9 cellular contexts compared by ENCODE assay signal in the genomic region with DNA sequence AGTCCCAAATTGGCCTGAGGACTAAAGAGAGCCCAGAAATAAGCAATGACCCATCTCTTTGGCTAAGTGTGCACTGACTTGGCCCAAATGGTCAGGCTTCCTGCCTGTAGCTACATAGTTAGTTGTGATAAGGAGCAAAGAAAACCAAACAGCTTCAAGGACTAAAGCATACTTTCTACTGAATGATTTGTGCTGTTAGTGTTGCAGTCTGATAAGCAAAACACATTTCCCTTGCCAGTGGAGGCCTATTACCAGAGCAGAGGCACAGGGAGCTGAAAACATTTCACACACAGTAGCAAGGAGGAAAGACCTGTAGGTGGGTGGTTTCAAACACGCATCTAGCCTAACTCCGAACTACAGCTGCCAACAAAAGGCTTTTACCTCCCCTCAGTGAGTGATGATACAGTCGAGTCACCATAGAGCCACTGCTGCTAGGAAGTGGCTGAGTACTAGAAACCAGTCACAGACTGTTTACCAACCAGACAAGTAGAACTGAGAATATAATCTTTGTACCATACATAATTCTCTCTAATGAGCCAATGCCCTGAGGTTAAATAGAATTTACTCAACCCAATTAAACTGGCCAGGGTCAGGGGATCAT.
DNase-seq lines count a peak whose midpoint lies in the region; ATAC-seq, FAIRE-seq and TF ChIP-seq lines count a peak whose summit lies in the region.
"Had no signal": no experiment of that assay in that cellular context is flagged by ENCODE, and none has a peak within 500 bp of the region (broad histone marks: within the 10 kb centered on the region; RNA-seq: fewer than 3 reads in every experiment).

No MANE protein-coding gene starts in this region.

- H3K9me1 ChIP-seq in K562 (ENCODE audit: control insufficient read depth, insufficient read depth, low read length) (no peaks in the 10 kb centered on the region), keratinocyte (ENCODE audit: control insufficient read depth, extremely low read depth, insufficient read depth, low read length) (no peaks in the 10 kb centered on the region)

- H3K27me3 ChIP-seq in K562 (ENCODE audit: control insufficient read depth in 2 of 2, insufficient read depth in 2 of 2, low read length in 2 of 2): no peaks in the 10 kb centered on the region
- H3K27me3 ChIP-seq in keratinocyte (ENCODE audit: control insufficient read depth, extremely low read depth, insufficient read depth, low read length): no peaks in the 10 kb centered on the region
- no peaks in the 10 kb centered on the region for H3K27me3 ChIP-seq in H7 (ENCODE audit: control insufficient read depth, insufficient read depth, low read length)

- no peaks in the 10 kb centered on the region for H4K20me1 ChIP-seq in K562 (replicated peaks; ENCODE audit: control insufficient read depth, insufficient read depth, low read length)
- H4K20me1 ChIP-seq in keratinocyte (ENCODE audit: control insufficient read depth, extremely low read depth, insufficient read depth, low read length): no peaks in the 10 kb centered on the region

- DNase-seq in HFFc6 (peak; percentile 40), K562 (ENCODE audit: extremely low read depth in 1 of 4, low spot score in 3 of 4) (peak; percentile 13 to 63 (median 40)), keratinocyte (ENCODE audit: low read depth, low spot score) (no peak), stromal cell of bone marrow (ENCODE audit: low read depth) (peak; percentile 47), H7 (no peak), germinal center (ENCODE audit: low spot score) (no peak), urothelium cell line (ENCODE audit: low spot score) (no peak)
- DNase-seq: NCI-H187 had no signal

- no peaks in the 10 kb centered on the region for H3K79me2 ChIP-seq in K562 (ENCODE audit: control insufficient read depth, insufficient read depth, low read length)
- H3K79me2 ChIP-seq in keratinocyte (ENCODE audit: control insufficient read depth, insufficient read depth, low read length): no peaks in the 10 kb centered on the region

- CTCF ChIA-PET in K562 (lab: Yijun Ruan, JAX; ENCODE audit: low intra/inter-chr PET ratio): no interaction called here

- FAIRE-seq in K562 (lab: Jason Lieb, UNC): peak; percentile 92
- FAIRE-seq in keratinocyte (lab: Jason Lieb, UNC): peak; percentile 74
- no peak for FAIRE-seq in urothelium cell line (lab: Jason Lieb, UNC)

- H3K9me3 ChIP-seq in K562 (replicated peaks; ENCODE audit: control insufficient read depth, insufficient read depth, low read depth, low read length): no peaks in the 10 kb centered on the region
- no peaks in the 10 kb centered on the region for H3K9me3 ChIP-seq in keratinocyte (ENCODE audit: control insufficient read depth, low read depth, low read length)

- H3K27ac Mint-ChIP-seq in HFFc6: peak overlapping the region; percentile 79

- no peaks in the 10 kb centered on the region for H3K36me3 Mint-ChIP-seq in HFFc6 (ENCODE audit: low read depth)

- ATAC-seq in K562 (peak; percentile 88), HG03469 (IDR thresholded peaks at IDR 0.05; ENCODE audit: unreplicated experiment) (no peak)

- TF ChIP-seq EP300 in K562 (IDR thresholded peaks at IDR 0.05; ENCODE audit: low read length): no peak; the same call in 1 of the 2 replicates

- BruUV-seq in K562 (replicated peaks; lab: Mats Ljungman, UMichigan): no TSS peak

- H3K27ac ChIP-seq in K562 (ENCODE audit: extremely low read depth, low read depth, low read length) (peak overlapping the region; percentile 65), keratinocyte (ENCODE audit: control insufficient read depth, insufficient read depth, low read length) (no peak overlapping the region)

- H3K4me1 Mint-ChIP-seq in HFFc6 (ENCODE audit: low read depth): peaks cover 72% of the 10 kb centered on the region

- TF ChIP-seq POLR2A in K562 (conservative IDR thresholded peaks at IDR 0.05): no peak

- H3K9me3 Mint-ChIP-seq in HFFc6: no peaks in the 10 kb centered on the region

- H3K4me3 Mint-ChIP-seq in HFFc6: peak overlapping the region; percentile 43; the same call in 1 of the 2 replicates

- TF ChIP-seq RAD21 in K562 (CRISPR knock-in tag; conservative IDR thresholded peaks at IDR 0.05 in 1 of 2, IDR thresholded peaks at IDR 0.05 in 1 of 2): no peak

- in situ Hi-C loops in K562 (cut with MboI): no loop called here

- intact Hi-C loops in K562 (cut with micrococcal nuclease): no loop called here

- H3K36me3 ChIP-seq in K562 (ENCODE audit: control insufficient read depth, insufficient read depth, low read length) (no peaks in the 10 kb centered on the region), keratinocyte (ENCODE audit: control insufficient read depth in 2 of 2, extremely low read depth in 1 of 2, insufficient read depth in 2 of 2, low read length in 2 of 2) (no peaks in the 10 kb centered on the region), H7 (replicated peaks; ENCODE audit: control insufficient read depth, insufficient read depth, low read length) (no peaks in the 10 kb centered on the region)

- 0% methylated on average over 3 of the region's 3 CpGs for WGBS in K562 (ENCODE audit: insufficient coverage, low coverage, missing lambda C conversion rate)

- H3K4me3 ChIP-seq in K562 (no peak overlapping the region), keratinocyte (ENCODE audit: control insufficient read depth in 2 of 3, extremely low read depth in 1 of 3, insufficient read depth in 2 of 3, low read depth in 1 of 3, low read length in 3 of 3) (no peak overlapping the region), H7 (ENCODE audit: insufficient read depth, low read depth, low read length) (no peak overlapping the region)

- H3K4me2 ChIP-seq in K562 (ENCODE audit: insufficient read depth, low read length) (peak overlapping the region; percentile 22), keratinocyte (ENCODE audit: control insufficient read depth, extremely low read depth, insufficient read depth, low read depth, low read length) (no peak overlapping the region)

- peak overlapping the region; percentile 4 to 29; a peak in 2 of 4 replicates for H3K9ac ChIP-seq in K562 (ENCODE audit: insufficient read depth in 1 of 2, low read depth in 2 of 2, low read length in 2 of 2)
- H3K9ac ChIP-seq in keratinocyte (ENCODE audit: control insufficient read depth, extremely low read depth, insufficient read depth, low read length): no peak overlapping the region

- POLR2A ChIA-PET in K562 (lab: Yijun Ruan, JAX): interaction anchor here (0.8 to 1.6 kb wide), 2 partner anchors 11 to 19 kb away, joined by 3 read pairs; no protein-coding TSS in a partner anchor

- no peaks in the 10 kb centered on the region for H3K27me3 Mint-ChIP-seq in HFFc6 (ENCODE audit: insufficient read depth)

- H3K4me1 ChIP-seq in K562 (replicated peaks in 1 of 2; ENCODE audit: control insufficient read depth in 2 of 2, insufficient read depth in 2 of 2, low read length in 2 of 2) (peaks cover 0 to 13% of the 10 kb centered on the region in 2 experiments; a peak in 2 of 5 replicates), keratinocyte (ENCODE audit: control insufficient read depth, extremely low read depth, insufficient read depth, low read length) (peaks cover 16% of the 10 kb centered on the region)

- TF ChIP-seq CTCF in HFFc6 (IDR thresholded peaks at IDR 0.05) (no peak), K562 (IDR thresholded peaks at IDR 0.05 in 2 of 3, conservative IDR thresholded peaks at IDR 0.05 in 1 of 3; ENCODE audit: insufficient read depth in 2 of 3, low read depth in 1 of 3, low read length in 3 of 3) (no peak), keratinocyte (optimal IDR thresholded peaks at IDR 0.05 in 1 of 3, IDR thresholded peaks at IDR 0.05 in 1 of 3, conservative IDR thresholded peaks at IDR 0.05 in 1 of 3; ENCODE audit: extremely low read depth in 1 of 3, insufficient read depth in 2 of 3, low read length in 3 of 3) (no peak)

- dilution Hi-C loops in keratinocyte (cut with MboI; ENCODE audit: extremely low pct_ligation_motif_present, low sequenced_read_pairs): no loop called here

- H2AFZ ChIP-seq in K562 (ENCODE audit: low read depth, low read length) (peak overlapping the region; percentile 21), keratinocyte (ENCODE audit: control insufficient read depth, low read length) (peak overlapping the region; percentile 24)

TF ChIP-seq in K562, 482 proteins besides CTCF, POLR2A, EP300 and RAD21 (continues in another document):
- TF ChIP-seq ZNF140 (CRISPR knock-in tag; IDR thresholded peaks at IDR 0.05) (no peak), ARID1B (IDR thresholded peaks at IDR 0.05) (peak; percentile 78), U2AF2 (optimal IDR thresholded peaks at IDR 0.05; ENCODE audit: low read depth, low read length) (no peak), ZNF431 (CRISPR knock-in tag; IDR thresholded peaks at IDR 0.05) (no peak), NFIC (IDR thresholded peaks at IDR 0.05) (peak; percentile 14; the same call in 1 of the 2 replicates), MEIS2 (IDR thresholded peaks at IDR 0.05; ENCODE audit: partially characterized antibody) (peak; percentile 84), MYNN (IDR thresholded peaks at IDR 0.05) (peak; percentile 39; the same call in 1 of the 2 replicates), MYNN (CRISPR knock-in tag; IDR thresholded peaks at IDR 0.05) (no peak), KDM1A (IDR thresholded peaks at IDR 0.05) (peak in 1 of 2 experiments; percentile 65; a peak in 1 of 4 replicates), TAF15 (IDR thresholded peaks at IDR 0.05; ENCODE audit: low read depth, low read length) (no peak), RCOR1 (IDR thresholded peaks at IDR 0.05; ENCODE audit: borderline replicate concordance in 1 of 2, low read depth in 2 of 2, low read length in 2 of 2) (0 out of 4 replicates have a peak, but pooled peaks of 1 of the 2 experiments have one; percentile 11)

Comparison
In these comparisons a context has a peak if more than half of its experiments do, and no peak if none do; other contexts are left out.
1. DNase-seq: peak in HFFc6 (single experiment), K562 (4 of 4) and stromal cell of bone marrow (single experiment); none in keratinocyte (single experiment), H7 (single experiment), germinal center (single experiment) and urothelium cell line (single experiment).